Comparison of ENCODE assay signal across 17 cellular contexts in genomic region chr3:193981534-193981933, GRCh38.
DNase-seq lines count a peak whose midpoint lies in the region; ATAC-seq and TF ChIP-seq lines count a peak whose summit lies in the region.
"Had no signal": no experiment of that assay in that cellular context is flagged by ENCODE, and none has a peak within 500 bp of the region (broad histone marks: within the 10 kb centered on the region; RNA-seq: fewer than 3 reads in every experiment).

No MANE protein-coding gene starts in this region.

- 66 to 80% (median 74%) methylated on average over 3 of the region's 3 CpGs for WGBS in heart left ventricle, 4 donors

- no peak overlapping the region for H3K27ac Mint-ChIP-seq in GM23338

- H3K4me3 ChIP-seq in heart left ventricle (no peak overlapping the region), GM23338 (no peak overlapping the region), parathyroid adenoma (ENCODE audit: low read depth, low read length) (no peak overlapping the region)
- no peak overlapping the region for H3K4me3 ChIP-seq in effector memory CD4-positive, alpha-beta T cell (ENCODE audit: insufficient read depth, low read depth, low read length, poor library complexity, severe bottlenecking)
- H3K4me3 ChIP-seq: SJCRH30 had no signal

- H3K36me3 Mint-ChIP-seq in GM23338 (ENCODE audit: low read depth), result no peaks in the 10 kb centered on the region

- H3K27ac ChIP-seq in heart left ventricle (peak overlapping the region in 3 of 12 donors; percentile 10 to 14 (median 12)), GM23338 (ENCODE audit: low read depth) (no peak overlapping the region), foreskin keratinocyte (peak overlapping the region; percentile 67), parathyroid adenoma (no peak overlapping the region)
- H3K27ac ChIP-seq in effector memory CD4-positive, alpha-beta T cell (ENCODE audit: insufficient read depth, low read length, poor library complexity, severe bottlenecking), result no peak overlapping the region
- H3K27ac ChIP-seq: KMS-11, SJCRH30 had no signal

- no peaks in the 10 kb centered on the region for H3K9me3 Mint-ChIP-seq in GM23338

- TF ChIP-seq CTCF in heart left ventricle (IDR thresholded peaks at IDR 0.05), result no peak
- TF ChIP-seq CTCF in GM23338 (conservative IDR thresholded peaks at IDR 0.05; ENCODE audit: low read depth in 2 of 2), result no peak
- TF ChIP-seq CTCF in foreskin keratinocyte (conservative IDR thresholded peaks at IDR 0.05), result no peak
- TF ChIP-seq CTCF in parathyroid adenoma (IDR thresholded peaks at IDR 0.05), result no peak

- peaks cover 0 to 8% (median 0%) of the 10 kb centered on the region in 9 donors for H3K27me3 ChIP-seq in heart left ventricle
- no peaks in the 10 kb centered on the region for H3K27me3 ChIP-seq in GM23338 (ENCODE audit: insufficient read depth)
- no peaks in the 10 kb centered on the region for H3K27me3 ChIP-seq in foreskin keratinocyte
- H3K27me3 ChIP-seq in parathyroid adenoma (ENCODE audit: control insufficient read depth, insufficient read depth, low read length), result no peaks in the 10 kb centered on the region
- no peaks in the 10 kb centered on the region for H3K27me3 ChIP-seq in effector memory CD4-positive, alpha-beta T cell (replicated peaks; ENCODE audit: control insufficient read depth, insufficient read depth, low read length, poor library complexity, severe bottlenecking)
- H3K27me3 ChIP-seq: SJCRH30 had no signal

- no peaks in the 10 kb centered on the region for H4K20me1 ChIP-seq in GM23338 (replicated peaks; ENCODE audit: insufficient read depth)

- no peak overlapping the region for H3K9ac ChIP-seq in parathyroid adenoma
- H3K9ac ChIP-seq: KMS-11 had no signal

- no peak overlapping the region for H3K4me3 Mint-ChIP-seq in GM23338

- H3K4me1 Mint-ChIP-seq in GM23338, result peaks cover 3% of the 10 kb centered on the region; the same call in 1 of the 3 replicates

- no peaks in the 10 kb centered on the region for H3F3A ChIP-seq in GM23338 (replicated peaks; ENCODE audit: low read depth)

- no peaks in the 10 kb centered on the region for H3K36me3 ChIP-seq in heart left ventricle
- no peaks in the 10 kb centered on the region for H3K36me3 ChIP-seq in GM23338 (ENCODE audit: insufficient read depth)
- H3K36me3 ChIP-seq in parathyroid adenoma (ENCODE audit: control insufficient read depth, insufficient read depth, low read length), result no peaks in the 10 kb centered on the region
- H3K36me3 ChIP-seq in effector memory CD4-positive, alpha-beta T cell (ENCODE audit: control insufficient read depth, insufficient read depth, low read length), result no peaks in the 10 kb centered on the region
- H3K36me3 ChIP-seq: SJCRH30 had no signal

- H3K4me2 ChIP-seq in GM23338 (no peak overlapping the region), parathyroid adenoma (ENCODE audit: low read length) (no peak overlapping the region)
- H3K4me2 ChIP-seq: KMS-11 had no signal

- DNase-seq in Right ventricle myocardium inferior (ENCODE audit: missing footprints) (no peak), heart left ventricle (no peak), GM23338 (ENCODE audit: low spot score) (peak; percentile 25), foreskin keratinocyte (no peak), DMS114 treated with DMSO at 0.1 percent for 48 hours (lab: John Stamatoyannopoulos, UW; ENCODE audit: unreplicated experiment) (no peak)
- no peak for DNase-seq in effector memory CD4-positive, alpha-beta T cell
- DNase-seq: 8988T; DMS79; HCEC 1CT; MV-4-11; NCI-H510A treated with DMSO at 0.1 percent for 48 hours; NCI-H774; NK-92 treated with Interleukin-12 subunit alpha and Interleukin-12 subunit beta, amount 100 ng/mL, for 24 hours; SJCRH30 had no signal

- H3K27me3 Mint-ChIP-seq in GM23338 (ENCODE audit: insufficient read depth, low read depth, poor library complexity), result peaks cover 23% of the 10 kb centered on the region

- H3K9me2 ChIP-seq in GM23338 (ENCODE audit: insufficient read depth), result no peaks in the 10 kb centered on the region

- intact Hi-C loops in Right ventricle myocardium inferior (cut with DNase I), result loop anchor here (5.0 kb wide), 1 partner anchor 156 kb away; the partner anchor contains the start of gene HES1
- intact Hi-C loops in heart left ventricle (cut with DNase I), result loop anchor here in 2 of 10 donors (5.0 kb wide), 3 partner anchors 156 to 286 kb away; partner anchors contain the start of gene HES1 (in 1 of the 2)

- H3K9me3 ChIP-seq in heart left ventricle, result no peaks in the 10 kb centered on the region
- H3K9me3 ChIP-seq in parathyroid adenoma (ENCODE audit: control insufficient read depth, low read length), result no peaks in the 10 kb centered on the region
- no peaks in the 10 kb centered on the region for H3K9me3 ChIP-seq in effector memory CD4-positive, alpha-beta T cell (ENCODE audit: control insufficient read depth, low read length)
- H3K9me3 ChIP-seq: SJCRH30 had no signal

- no peak for TF ChIP-seq POLR2A in heart left ventricle (IDR thresholded peaks at IDR 0.05)

- peak; percentile 12 for ATAC-seq in Right ventricle myocardium inferior
- no peak for ATAC-seq in heart left ventricle
- peak; percentile 93 for ATAC-seq in GM23338
- ATAC-seq in foreskin keratinocyte, result no peak
- no peak for ATAC-seq in GM18867 (IDR thresholded peaks at IDR 0.05; ENCODE audit: unreplicated experiment)

- H3K4me1 ChIP-seq in heart left ventricle (peaks cover 0 to 58% (median 31%) of the 10 kb centered on the region in 12 donors), GM23338 (ENCODE audit: insufficient read depth) (no peaks in the 10 kb centered on the region), foreskin keratinocyte (peaks cover 9% of the 10 kb centered on the region), parathyroid adenoma (peaks cover 8% of the 10 kb centered on the region)
- H3K4me1 ChIP-seq in effector memory CD4-positive, alpha-beta T cell (ENCODE audit: control insufficient read depth, insufficient read depth, low read length, poor library complexity, severe bottlenecking), result no peaks in the 10 kb centered on the region
- H3K4me1 ChIP-seq: SJCRH30 had no signal

- H2AFZ ChIP-seq in GM23338 (no peak overlapping the region), parathyroid adenoma (peak overlapping the region; percentile 58)

- H3K79me2 ChIP-seq in GM23338 (replicated peaks; ENCODE audit: insufficient read depth), result no peaks in the 10 kb centered on the region
- no peaks in the 10 kb centered on the region for H3K79me2 ChIP-seq in parathyroid adenoma

TF ChIP-seq in GM23338, 12 proteins besides CTCF, POLR2A, EP300 and RAD21 (continues in another document):
- no peak for TF ChIP-seq JUNB (IDR thresholded peaks at IDR 0.05; ENCODE audit: unreplicated experiment)
- TF ChIP-seq ZNF114 (CRISPR knock-in tag; IDR thresholded peaks at IDR 0.05), result no peak
- no peak for TF ChIP-seq REST (IDR thresholded peaks at IDR 0.05; ENCODE audit: unreplicated experiment)
- no peak for TF ChIP-seq CREB1 (CRISPR knock-in tag; IDR thresholded peaks at IDR 0.05; ENCODE audit: low read depth)

Comparison
In these comparisons a context has a peak if more than half of its experiments do, and no peak if none do; other contexts are left out.
1. ATAC-seq: peak in Right ventricle myocardium inferior (single experiment) and GM23338 (single experiment); none in heart left ventricle (0 of 4), foreskin keratinocyte (single experiment) and GM18867 (single experiment).